ENCODE assay signal across 1 cellular context in genomic region chr9:35666045-35666444, GRCh38.
TF ChIP-seq lines count a peak whose summit lies in the region.

No MANE protein-coding gene starts in this region.

TF ChIP-seq in Ishikawa, 13 proteins besides CTCF, POLR2A, EP300 and RAD21 (continued from another document):
- TF ChIP-seq USF1 (IDR thresholded peaks at IDR 0.05) (no peak), CREB1 (IDR thresholded peaks at IDR 0.05; ENCODE audit: low read depth) (no peak), NFIC (IDR thresholded peaks at IDR 0.05) (peak; percentile 85), MAX (IDR thresholded peaks at IDR 0.05) (no peak), CEBPB (IDR thresholded peaks at IDR 0.05) (no peak)
